In genomic region chr10:21497177-21497807, GRCh38 we compare ENCODE assay signal across 8 cellular contexts. TPM values are rescaled to one million over a fixed set of nuclear protein-coding genes. Genes with fewer than 3 reads are reported as not detected.
DNase-seq lines count a peak whose midpoint lies in the region; ATAC-seq, FAIRE-seq and TF ChIP-seq lines count a peak whose summit lies in the region.

No MANE protein-coding gene starts in this region.

- TF ChIP-seq RAD21 in K562 (CRISPR knock-in tag; conservative IDR thresholded peaks at IDR 0.05 in 1 of 2, IDR thresholded peaks at IDR 0.05 in 1 of 2): no peak

- H4K20me1 ChIP-seq in K562 (replicated peaks; ENCODE audit: control insufficient read depth, insufficient read depth, low read length): no peaks in the 10 kb centered on the region

- H3K4me1 ChIP-seq in K562 (replicated peaks in 1 of 2; ENCODE audit: control insufficient read depth in 2 of 2, insufficient read depth in 2 of 2, low read length in 2 of 2): peaks cover 0 to 42% of the 10 kb centered on the region in 2 experiments; a peak in 3 of 5 replicates
- no peaks in the 10 kb centered on the region for H3K4me1 ChIP-seq in prostate gland (replicated peaks)

- peak overlapping the region; percentile 93 for H2AFZ ChIP-seq in K562 (ENCODE audit: low read depth, low read length)

- H3K27ac ChIP-seq in K562 (ENCODE audit: extremely low read depth, low read depth, low read length): no peak overlapping the region
- H3K27ac ChIP-seq in prostate gland: peak overlapping the region; percentile 48 to 52

- H3K27me3 ChIP-seq in K562 (ENCODE audit: control insufficient read depth in 2 of 2, insufficient read depth in 2 of 2, low read length in 2 of 2): no peaks in the 10 kb centered on the region
- no peaks in the 10 kb centered on the region for H3K27me3 ChIP-seq in prostate gland (replicated peaks; ENCODE audit: insufficient read depth)

- no peaks in the 10 kb centered on the region for H3K79me2 ChIP-seq in K562 (ENCODE audit: control insufficient read depth, insufficient read depth, low read length)

- H3K4me3 Mint-ChIP-seq in Calu3 (ENCODE audit: low read depth, unreplicated experiment): peak overlapping the region; percentile 78

- BruUV-seq in Calu3 (replicated peaks; lab: Mats Ljungman, UMichigan) (no TSS peak), K562 (replicated peaks; lab: Mats Ljungman, UMichigan) (no TSS peak)

- H3K27ac Mint-ChIP-seq in Calu3 (ENCODE audit: unreplicated experiment): peak overlapping the region; percentile 2

- no peak for TF ChIP-seq EP300 in K562 (IDR thresholded peaks at IDR 0.05; ENCODE audit: low read length)

- peaks cover 36% of the 10 kb centered on the region for H3K36me3 Mint-ChIP-seq in Calu3 (ENCODE audit: insufficient read depth, unreplicated experiment)

- H3K36me3 ChIP-seq in K562 (ENCODE audit: control insufficient read depth, insufficient read depth, low read length) (no peaks in the 10 kb centered on the region), prostate gland (no peaks in the 10 kb centered on the region)

- no peaks in the 10 kb centered on the region; the same call in 1 of the 2 replicates for H3K9me3 ChIP-seq in K562 (replicated peaks; ENCODE audit: control insufficient read depth, insufficient read depth, low read depth, low read length)
- no peaks in the 10 kb centered on the region for H3K9me3 ChIP-seq in prostate gland

- DNase-seq in Calu3 (peak; percentile 97), OCI-M1 (lab: John Stamatoyannopoulos, UW) (peak; percentile 54), K562 (ENCODE audit: extremely low read depth in 1 of 4, low spot score in 3 of 4) (peak in 2 of 4 experiments; percentile 57 to 60), hippocampal formation (lab: John Stamatoyannopoulos, UW) (peak; percentile 46 to 70), prostate gland (ENCODE audit: low spot score) (peak; percentile 93), inferior parietal cortex (ENCODE audit: extremely low spot score) (no peak)
- no peak for DNase-seq in effector CD4-positive, alpha-beta T cell

- peak; percentile 29 for FAIRE-seq in K562 (lab: Jason Lieb, UNC)

- peak overlapping the region; percentile 71 for H3K4me3 ChIP-seq in K562
- H3K4me3 ChIP-seq in prostate gland: peak overlapping the region; percentile 64 to 65

- H3K9ac ChIP-seq in K562 (ENCODE audit: insufficient read depth in 1 of 2, low read depth in 2 of 2, low read length in 2 of 2): peak overlapping the region; percentile 72 to 94

- intact Hi-C loops in Calu3 (cut with micrococcal nuclease; ENCODE audit: unreplicated experiment): loop anchor here (1.0 to 10.0 kb wide), 5 partner anchors 36 to 1490 kb away; no protein-coding TSS in a partner anchor
- intact Hi-C loops in K562 (cut with micrococcal nuclease): loop anchor here (1.0 to 10.0 kb wide), 5 partner anchors 20 to 455 kb away; partner anchors contain the start of gene MLLT10
- intact Hi-C loops in prostate gland (cut with DNase I): loop anchor here (5.0 to 10.0 kb wide), 4 partner anchors 220 to 1490 kb away; no protein-coding TSS in a partner anchor

- TF ChIP-seq POLR2A in K562 (conservative IDR thresholded peaks at IDR 0.05) (no peak), prostate gland (IDR thresholded peaks at IDR 0.05) (peak; percentile 10)

- no peaks in the 10 kb centered on the region for H3K9me1 ChIP-seq in K562 (ENCODE audit: control insufficient read depth, insufficient read depth, low read length)

- POLR2A ChIA-PET in K562 (lab: Yijun Ruan, JAX): interaction anchor here (0.6 to 2.1 kb wide), 9 partner anchors 10 to 263 kb away, joined by 3 to 14 read pairs (median 4); partner anchors contain the start of gene SKIDA1

- 15% methylated on average over 16 of the region's 37 CpGs for WGBS in K562 (ENCODE audit: insufficient coverage, low coverage, missing lambda C conversion rate)
- WGBS in prostate gland: 3% methylated on average over 33 of the region's 37 CpGs

- no peaks in the 10 kb centered on the region for H3K4me1 Mint-ChIP-seq in Calu3 (ENCODE audit: low read depth, unreplicated experiment)

- H3K9me3 Mint-ChIP-seq in Calu3 (ENCODE audit: low read depth, unreplicated experiment): no peaks in the 10 kb centered on the region

- ATAC-seq in HG03571 (IDR thresholded peaks at IDR 0.05; ENCODE audit: unreplicated experiment): peak; percentile 7
- peak; percentile 53 for ATAC-seq in K562

- peak overlapping the region; percentile 95 for H3K4me2 ChIP-seq in K562 (ENCODE audit: insufficient read depth, low read length)

- TF ChIP-seq CTCF in Calu3 (IDR thresholded peaks at IDR 0.05; ENCODE audit: unreplicated experiment) (no peak), K562 (IDR thresholded peaks at IDR 0.05 in 2 of 3, conservative IDR thresholded peaks at IDR 0.05 in 1 of 3; ENCODE audit: insufficient read depth in 2 of 3, low read depth in 1 of 3, low read length in 3 of 3) (no peak), prostate gland (IDR thresholded peaks at IDR 0.05) (no peak)

- CTCF ChIA-PET in Calu3 (lab: Charles Lee) (interaction anchor here (0.6 to 2.6 kb wide), 10 partner anchors 19 to 623 kb away, joined by 3 to 20 read pairs (median 4); partner anchors contain the start of gene SKIDA1), K562 (lab: Yijun Ruan, JAX; ENCODE audit: low intra/inter-chr PET ratio) (interaction anchor here (0.6 to 2.8 kb wide), 2 partner anchors 234 to 637 kb away, joined by 3 to 15 read pairs; no protein-coding TSS in a partner anchor)

- in situ Hi-C loops in K562 (cut with MboI): loop anchor here (25.0 kb wide), 1 partner anchor 440 kb away; no protein-coding TSS in a partner anchor

- H3K27me3 Mint-ChIP-seq in Calu3 (ENCODE audit: unreplicated experiment): peaks cover 35% of the 10 kb centered on the region

TF ChIP-seq in K562, 482 proteins besides CTCF, POLR2A, EP300 and RAD21 (continues in another document):
- TF ChIP-seq ZNF696 (CRISPR knock-in tag; conservative IDR thresholded peaks at IDR 0.05) (no peak), CHD1 (IDR thresholded peaks at IDR 0.05; ENCODE audit: low read length) (no peak), NELFE (IDR thresholded peaks at IDR 0.05; ENCODE audit: insufficient read depth, insufficient read length) (no peak), NRF1 (conservative IDR thresholded peaks at IDR 0.05 in 1 of 2, IDR thresholded peaks at IDR 0.05 in 1 of 2) (peak; percentile 29 to 34; a peak in 2 of 4 replicates), ZNF197 (CRISPR knock-in tag; IDR thresholded peaks at IDR 0.05; ENCODE audit: low read depth) (no peak), SUPT5H (IDR thresholded peaks at IDR 0.05) (no peak), L3MBTL2 (IDR thresholded peaks at IDR 0.05) (no peak), NFATC3 (IDR thresholded peaks at IDR 0.05) (peak; percentile 91)

RNA-seq across cellular contexts. Expression of gene SKIDA1, which starts 28.2 kb away (rescaled TPM):
- 0.40 TPM in 1 of 2 replicates, not detected in the other for total RNA-seq in Calu3 (2022)
- total RNA-seq in K562 (2011; cell fraction: chromatin; rRNA removed; ENCODE audit: low replicate concordance): 0.44 and 0.51 TPM in 2 replicates
- 0.26 and 0.50 TPM in 2 replicates for total RNA-seq in K562 (2011; cell fraction: nucleolus; rRNA removed)
- 0.38 and 0.51 TPM in 2 replicates for total RNA-seq in K562 (2011; cell fraction: nucleoplasm; rRNA removed)
- 0.09 and 0.24 TPM in 2 replicates for total RNA-seq in K562 (2014; rRNA removed)
- 0.18 and 0.45 TPM in 2 replicates for total RNA-seq in K562 (2014; rRNA removed; fragmentation: Illumina TruSeq; extraction: Trizol)
- 0.36 and 0.49 TPM in 2 replicates for total RNA-seq in K562 (2015; rRNA removed; fragmentation: Illumina TruSeq; extraction: Trizol)
- total RNA-seq in K562 (2021): 0.42 and 1.0 TPM in 2 replicates
- polyA plus RNA-seq in K562 (2011; rRNA removed): 0.34 and 1.1 TPM in 2 replicates
- polyA plus RNA-seq in K562 (2011; cell fraction: cytosol; rRNA removed): 0.06 and 0.18 TPM in 2 replicates
- 0.47 and 1.4 TPM in 2 replicates for polyA plus RNA-seq in K562 (2011; cell fraction: nucleus; rRNA removed)
- 0.25 and 0.42 TPM in 2 replicates for polyA plus RNA-seq in K562 (2012)
- 0.35 and 0.59 TPM in 2 replicates for polyA plus RNA-seq in K562 (2014; fragmentation: Illumina TruSeq; extraction: Trizol)
- under 1 TPM; 0.76 to 0.77 TPM for polyA plus RNA-seq in K562 (2014; fragmentation: Nextera tagmentation; extraction: Ambion mirVana)
- 0.05 and 1.4 TPM in 2 replicates for polyA plus RNA-seq in K562 (2014; rRNA removed)
- 0.18 and 0.35 TPM in 2 replicates for polyA minus RNA-seq in K562 (2011; rRNA and poly(A)+ RNA removed)
- 1.1 TPM in 1 of 2 replicates, not detected in the other for polyA minus RNA-seq in K562 (2011; cell fraction: cytosol; rRNA and poly(A)+ RNA removed)
- polyA minus RNA-seq in K562 (2011; cell fraction: nucleus; rRNA and poly(A)+ RNA removed): 0.22 and 0.40 TPM in 2 replicates
- total RNA-seq in prostate gland: 1 to 10 TPM; 1.5 to 4.3 TPM

RNA-seq across cellular contexts. Expression of gene MLLT10, which starts 36.7 kb away (rescaled TPM):
- 32.1 and 34.7 TPM in 2 replicates for total RNA-seq in Calu3 (2022)
- 203 and 284 TPM in 2 replicates for total RNA-seq in K562 (2011; cell fraction: chromatin; rRNA removed; ENCODE audit: low replicate concordance)
- total RNA-seq in K562 (2011; cell fraction: nucleolus; rRNA removed): 117 and 140 TPM in 2 replicates
- total RNA-seq in K562 (2011; cell fraction: nucleoplasm; rRNA removed): 136 and 162 TPM in 2 replicates
- total RNA-seq in K562 (2014; rRNA removed): 65.3 and 69.9 TPM in 2 replicates
- total RNA-seq in K562 (2014; rRNA removed; fragmentation: Illumina TruSeq; extraction: Trizol): 58.5 and 59.7 TPM in 2 replicates
- total RNA-seq in K562 (2015; rRNA removed; fragmentation: Illumina TruSeq; extraction: Trizol): 50.9 and 60.2 TPM in 2 replicates
- 58.7 and 64.2 TPM in 2 replicates for total RNA-seq in K562 (2021)
- polyA plus RNA-seq in K562 (2011; rRNA removed): 81.4 and 91.1 TPM in 2 replicates
- 46.9 and 65.5 TPM in 2 replicates for polyA plus RNA-seq in K562 (2011; cell fraction: cytosol; rRNA removed)
- polyA plus RNA-seq in K562 (2011; cell fraction: nucleus; rRNA removed): 106 and 111 TPM in 2 replicates
- polyA plus RNA-seq in K562 (2012): 41.9 and 61.1 TPM in 2 replicates
- polyA plus RNA-seq in K562 (2014; fragmentation: Illumina TruSeq; extraction: Trizol): 58.4 and 65.2 TPM in 2 replicates
- polyA plus RNA-seq in K562 (2014; fragmentation: Nextera tagmentation; extraction: Ambion mirVana): 10 to 100 TPM; 18.8 to 25.8 TPM
- polyA plus RNA-seq in K562 (2014; rRNA removed): 55.5 and 73.7 TPM in 2 replicates
- polyA minus RNA-seq in K562 (2011; rRNA and poly(A)+ RNA removed): 118 and 129 TPM in 2 replicates
- 14.8 and 32.9 TPM in 2 replicates for polyA minus RNA-seq in K562 (2011; cell fraction: cytosol; rRNA and poly(A)+ RNA removed)
- 104 and 111 TPM in 2 replicates for polyA minus RNA-seq in K562 (2011; cell fraction: nucleus; rRNA and poly(A)+ RNA removed)
- 10 to 100 TPM; 31.2 to 68.3 TPM for total RNA-seq in prostate gland

Comparison
In these comparisons a context has a peak if more than half of its experiments do, and no peak if none do; other contexts are left out.
1. DNase-seq: peak in Calu3 (single experiment), OCI-M1 (single experiment), hippocampal formation (2 of 2) and prostate gland (single experiment); none in effector CD4-positive, alpha-beta T cell (single experiment) and inferior parietal cortex (single experiment).